ENCODE assay signal across 31 cellular contexts in genomic region chr18:46079336-46079735, GRCh38.
"Had no signal": no experiment of that assay in that cellular context is flagged by ENCODE, and none has a peak within 500 bp of the region (broad histone marks: within the 10 kb centered on the region; RNA-seq: fewer than 3 reads in every experiment).

No MANE protein-coding gene starts in this region.

- ATAC-seq: activated CD8-positive, alpha-beta T cell treated with anti-CD3 and anti-CD28 coated beads for 36 hours; activated naive CD4-positive, alpha-beta T cell treated with anti-CD3 and anti-CD28 coated beads, Interleukin-2, amount 50 U/mL, for 72 hours; activated T-cell treated with anti-CD3 and anti-CD28 coated beads, Interleukin-2, amount 50 U/mL, for 4 hours had no signal

- H3K9me3 ChIP-seq: MG63 had no signal

- H3K4me3 ChIP-seq: MG63, SK-N-MC had no signal

- FAIRE-seq: TTC549 had no signal

- H3K27me3 ChIP-seq: brain microvascular endothelial cell, MG63 had no signal

- DNase-seq: activated CD4-positive, alpha-beta T cell treated with anti-CD3 and anti-CD28 coated beads, Interleukin-2, amount 10 ng/mL, durations not matched to agents 24 days and 14 days; activated CD4-positive, alpha-beta T cell treated with anti-CD3 and anti-CD28 coated beads, Interleukin-2, amount 50 U/mL, for 4 hours; activated CD8-positive, alpha-beta memory T cell treated with anti-CD3 and anti-CD28 coated beads, Interleukin-2, amount 50 U/mL, for 4 hours; activated CD8-positive, alpha-beta T cell treated with anti-CD3 and anti-CD28 coated beads for 36 hours; activated gamma-delta T cell treated with Interleukin-2 at 50 U/mL for 16 hours; activated naive CD4-positive, alpha-beta T cell treated with anti-CD3 and anti-CD28 coated beads for 36 hours; activated T-cell treated with anti-CD3 and anti-CD28 coated beads for 4 hours; activated T-cell treated with anti-CD3 and anti-CD28 coated beads, Interleukin-2, amount 50 U/mL, for 4 hours; amniotic stem cell; aorta; brain microvascular endothelial cell; central memory CD4-positive, alpha-beta T cell; Kasumi-1; KBM-7; MG63; MV-4-11; NCI-H1092; NCI-H1436 treated with DMSO at 0.1 percent for 48 hours; NCI-H1694 treated with DMSO at 0.1 percent for 48 hours; NCI-H2029 treated with DMSO at 0.1 percent for 48 hours; NCI-H2107; NCI-H2171; NCI-H510A; NCI-H526; NCI-H748 treated with DMSO at 0.1 percent for 48 hours; NK-92 treated with Interleukin-12 subunit alpha and Interleukin-12 subunit beta, amount 100 ng/mL, for 24 hours; Right ventricle myocardium superior; T1000 had no signal

- H3K27ac ChIP-seq: brain microvascular endothelial cell, SK-N-MC had no signal
